ENCODE assay signal across 21 cellular contexts in genomic region chr4:1406416-1406945, GRCh38. TPM values are rescaled to one million over a fixed set of nuclear protein-coding genes. Genes with fewer than 3 reads are reported as not detected.
DNase-seq lines count a peak whose midpoint lies in the region; FAIRE-seq and TF ChIP-seq lines count a peak whose summit lies in the region.
"Had no signal": no experiment of that assay in that cellular context is flagged by ENCODE, and none has a peak within 500 bp of the region (broad histone marks: within the 10 kb centered on the region; RNA-seq: fewer than 3 reads in every experiment).

Gene NKX1-1 (minus strand): TSS chr4:1406442. CDS start chr4:1406442, 0 bp downstream.

- H3K4me3 Mint-ChIP-seq in activated CD4-positive, alpha-beta T cell treated with anti-CD3 and anti-CD28 coated beads, Interleukin-2, amount 10 ng/mL, durations not matched to agents 24 days and 14 days = no peak within 1 kb of the TSS
- H3K4me3 Mint-ChIP-seq: nephron progenitor cell had no signal

- H3K79me2 ChIP-seq in Karpas-422 (ENCODE audit: low read length) = no peaks in the 10 kb centered on the region

- intact Hi-C loops in activated CD4-positive, alpha-beta T cell treated with anti-CD3 and anti-CD28 coated beads, Interleukin-2, amount 10 ng/mL, durations not matched to agents 24 days and 14 days (cut with micrococcal nuclease) = loop anchor here (10.0 kb wide), 1 partner anchor 832 kb away; the partner anchor contains the start of gene TMEM271

- WGBS in neuronal stem cell (ENCODE audit: extremely low coverage in 2 of 2, insufficient read length in 2 of 2, insufficient replicate concordance in 1 of 2), 2 donors = no CpG with 5 or more reads among the region's 84 CpGs

- peaks cover 33% of the 10 kb centered on the region for H3K27me3 Mint-ChIP-seq in activated CD4-positive, alpha-beta T cell treated with anti-CD3 and anti-CD28 coated beads, Interleukin-2, amount 10 ng/mL, durations not matched to agents 24 days and 14 days

- no peak within 1 kb of the TSS for H3K9ac ChIP-seq in neuronal stem cell (ENCODE audit: low read depth, low read length, poor library complexity)
- H3K9ac ChIP-seq in Karpas-422 (ENCODE audit: low read length) = no peak within 1 kb of the TSS
- H3K9ac ChIP-seq: KMS-11 had no signal

- no peak within 1 kb of the TSS for H2BK12ac ChIP-seq in neuronal stem cell (ENCODE audit: low read length)

- peak within 1 kb of the TSS; percentile 17 for H3K18ac ChIP-seq in neuronal stem cell (ENCODE audit: low read length)

- TF ChIP-seq CTCF in GM20000 (IDR thresholded peaks at IDR 0.05; ENCODE audit: extremely low read depth, missing control alignments) = no peak

- H2AK5ac ChIP-seq in neuronal stem cell (ENCODE audit: low read depth, low read length) = no peak within 1 kb of the TSS

- peaks cover 6% of the 10 kb centered on the region for H3K9me3 Mint-ChIP-seq in activated CD4-positive, alpha-beta T cell treated with anti-CD3 and anti-CD28 coated beads, Interleukin-2, amount 10 ng/mL, durations not matched to agents 24 days and 14 days

- no peak for TF ChIP-seq POLR2A in GM12892 (IDR thresholded peaks at IDR 0.05; ENCODE audit: low read depth, low read length)

- H3K23ac ChIP-seq in neuronal stem cell (ENCODE audit: low read depth, low read length, poor library complexity) = peak within 1 kb of the TSS; percentile 73

- no peak within 1 kb of the TSS for H2BK120ac ChIP-seq in neuronal stem cell (ENCODE audit: low read depth, low read length)

- H3K36me3 ChIP-seq in neuronal stem cell (replicated peaks in 1 of 2; ENCODE audit: control insufficient read depth in 2 of 2, insufficient read depth in 2 of 2, low read length in 2 of 2) (no peaks in the 10 kb centered on the region), Karpas-422 (ENCODE audit: insufficient read depth, low read length) (no peaks in the 10 kb centered on the region)
- H3K36me3 ChIP-seq: ascending aorta, upper lobe of left lung had no signal

- no peak within 1 kb of the TSS for H3K14ac ChIP-seq in neuronal stem cell (ENCODE audit: low read length)

- H3K4me1 Mint-ChIP-seq in activated CD4-positive, alpha-beta T cell treated with anti-CD3 and anti-CD28 coated beads, Interleukin-2, amount 10 ng/mL, durations not matched to agents 24 days and 14 days = peaks cover 6% of the 10 kb centered on the region
- H3K4me1 Mint-ChIP-seq: nephron progenitor cell had no signal

- H4K8ac ChIP-seq in neuronal stem cell (ENCODE audit: low read depth, low read length) = no peak within 1 kb of the TSS

- no peak for FAIRE-seq in GM12892 (lab: Jason Lieb, UNC)
- FAIRE-seq: TTC549 had no signal

- no peaks in the 10 kb centered on the region for H4K20me1 ChIP-seq in Karpas-422 (ENCODE audit: insufficient read depth, low read depth, low read length)

- H4K91ac ChIP-seq in neuronal stem cell (ENCODE audit: low read depth, low read length, poor library complexity) = no peak within 1 kb of the TSS

- H3K9me3 ChIP-seq in neuronal stem cell (replicated peaks in 1 of 2; ENCODE audit: control insufficient read depth in 2 of 2, insufficient read depth in 1 of 2, low read depth in 1 of 2, low read length in 2 of 2) = peaks cover 0 to 8% of the 10 kb centered on the region in 2 donors
- H3K9me3 ChIP-seq in Karpas-422 (ENCODE audit: low read length) = no peaks in the 10 kb centered on the region
- H3K9me3 ChIP-seq: ascending aorta, upper lobe of left lung had no signal

- H3K27ac ChIP-seq in neuronal stem cell (replicated peaks; ENCODE audit: low read length) (no peak within 1 kb of the TSS), Karpas-422 (ENCODE audit: low read length) (no peak within 1 kb of the TSS)
- H3K27ac ChIP-seq: ascending aorta, dorsolateral prefrontal cortex, KMS-11, upper lobe of left lung had no signal

- no peak within 1 kb of the TSS for H3K4ac ChIP-seq in neuronal stem cell (ENCODE audit: low read length)

- H3K4me3 ChIP-seq in neuronal stem cell (ENCODE audit: low read length in 2 of 2) (no peak within 1 kb of the TSS), Karpas-422 (ENCODE audit: low read length) (no peak within 1 kb of the TSS)
- H3K4me3 ChIP-seq: ascending aorta, lung, upper lobe of left lung had no signal

- no peak within 1 kb of the TSS for H2BK15ac ChIP-seq in neuronal stem cell (ENCODE audit: low read length)

- peak within 1 kb of the TSS; percentile 11 for H3K4me2 ChIP-seq in neuronal stem cell (ENCODE audit: insufficient read depth, low read length, poor library complexity, severe bottlenecking)
- no peak within 1 kb of the TSS for H3K4me2 ChIP-seq in Karpas-422 (ENCODE audit: low read depth, low read length, poor library complexity, severe bottlenecking)
- H3K4me2 ChIP-seq: KMS-11 had no signal

- no peaks in the 10 kb centered on the region for H3K9me2 ChIP-seq in Karpas-422 (replicated peaks; ENCODE audit: insufficient read depth, low read length)

- no peaks in the 10 kb centered on the region for H3K4me1 ChIP-seq in neuronal stem cell (ENCODE audit: control insufficient read depth in 2 of 2, insufficient read depth in 1 of 2, low read depth in 1 of 2, low read length in 2 of 2)
- H3K4me1 ChIP-seq in Karpas-422 (ENCODE audit: low read length) = no peaks in the 10 kb centered on the region

- H3K27me3 ChIP-seq in neuronal stem cell (ENCODE audit: control insufficient read depth in 3 of 3, insufficient read depth in 3 of 3, low read depth in 1 of 3, low read length in 3 of 3) (peaks cover 71 to 97% (median 76%) of the 10 kb centered on the region in 3 experiments), Karpas-422 (ENCODE audit: low read length) (no peaks in the 10 kb centered on the region)

- peaks cover 9% of the 10 kb centered on the region for H3K36me3 Mint-ChIP-seq in activated CD4-positive, alpha-beta T cell treated with anti-CD3 and anti-CD28 coated beads, Interleukin-2, amount 10 ng/mL, durations not matched to agents 24 days and 14 days (ENCODE audit: low read depth)

- H2AFZ ChIP-seq in neuronal stem cell (ENCODE audit: low read length) (no peak within 1 kb of the TSS), Karpas-422 (ENCODE audit: low read length) (no peak within 1 kb of the TSS)

- DNase-seq in activated CD4-positive, alpha-beta T cell treated with anti-CD3 and anti-CD28 coated beads, Interleukin-2, amount 10 ng/mL, durations not matched to agents 24 days and 14 days = peak; percentile 50
- DNase-seq in activated CD4-positive, alpha-beta T cell treated with anti-CD3 and anti-CD28 coated beads for 48 hours = no peak
- peak; percentile 36 for DNase-seq in GM20000 (ENCODE audit: low spot score)
- peak; percentile 15 for DNase-seq in astrocyte of the hippocampus (ENCODE audit: low read depth, low spot score)
- no peak for DNase-seq in neuronal stem cell (ENCODE audit: low spot score)
- DNase-seq in Karpas-422 = no peak
- DNase-seq in NCI-H345 treated with DMSO at 0.1 percent for 48 hours (lab: John Stamatoyannopoulos, UW; ENCODE audit: unreplicated experiment) = no peak
- no peak for DNase-seq in GM12892 (ENCODE audit: insufficient read length)
- DNase-seq: ACHN; HCEC 1CT; NCI-H1436; NCI-H446 treated with DMSO at 0.1 percent for 48 hours; nephron progenitor cell; stimulated activated CD4-positive, alpha-beta T cell treated with anti-CD3 and anti-CD28 coated beads, Interleukin-4, amount 100 ng/mL, for 1 hour had no signal

- no peaks in the 10 kb centered on the region for H3K79me1 ChIP-seq in neuronal stem cell (ENCODE audit: low read depth, low read length)

- H3K27ac Mint-ChIP-seq in activated CD4-positive, alpha-beta T cell treated with anti-CD3 and anti-CD28 coated beads, Interleukin-2, amount 10 ng/mL, durations not matched to agents 24 days and 14 days = peak within 1 kb of the TSS; percentile 87
- H3K27ac Mint-ChIP-seq: nephron progenitor cell had no signal

- H2BK5ac ChIP-seq in neuronal stem cell (ENCODE audit: low read length) = no peak within 1 kb of the TSS

RNA-seq across cellular contexts. Expression of gene NKX1-1, which starts in this region (rescaled TPM):
- total RNA-seq in activated CD4-positive, alpha-beta T cell treated with anti-CD3 and anti-CD28 coated beads, Interleukin-2, amount 10 ng/mL, durations not matched to agents 24 days and 14 days = not detected in 2 replicates
- polyA plus RNA-seq in neuronal stem cell (2013, experiment 1 of 2) = not detected
- not detected for polyA plus RNA-seq in neuronal stem cell (2013, experiment 2 of 2)
- total RNA-seq in Karpas-422 (2014; rRNA removed; shearing (Covaris generic); ENCODE audit: low replicate concordance) = not detected in 2 replicates
- polyA plus RNA-seq in GM12892 (2012; ENCODE audit: missing spikeins) = not detected
- total RNA-seq: ascending aorta, dorsolateral prefrontal cortex, lung, SK-MEL-5, upper lobe of left lung had no signal
- polyA plus RNA-seq: lung had no signal

Comparison
In these comparisons a context has a peak if more than half of its experiments do, and no peak if none do; other contexts are left out.
1. Peak in DNase-seq in activated CD4-positive, alpha-beta T cell treated with anti-CD3 and anti-CD28 coated beads, Interleukin-2, amount 10 ng/mL, durations not matched to agents 24 days and 14 days; RNA of the gene not detected or under 1 TPM.
2. DNase-seq: peak in GM20000 (single experiment) and astrocyte of the hippocampus (single experiment); none in activated CD4-positive, alpha-beta T cell treated with anti-CD3 and anti-CD28 coated beads for 48 hours (single experiment), neuronal stem cell (single experiment), Karpas-422 (single experiment), NCI-H345 treated with DMSO at 0.1 percent for 48 hours (single experiment) and GM12892 (single experiment).